Comparison of ENCODE assay signal across 19 cellular contexts in genomic region chr7:106504620-106505019, GRCh38.
DNase-seq lines count a peak whose midpoint lies in the region; ATAC-seq, FAIRE-seq and TF ChIP-seq lines count a peak whose summit lies in the region.
"Had no signal": no experiment of that assay in that cellular context is flagged by ENCODE, and none has a peak within 500 bp of the region (broad histone marks: within the 10 kb centered on the region; RNA-seq: fewer than 3 reads in every experiment).

No MANE protein-coding gene starts in this region.

- no peak for TF ChIP-seq CTCF in GM12878 (IDR thresholded peaks at IDR 0.05 in 2 of 3, conservative IDR thresholded peaks at IDR 0.05 in 1 of 3; ENCODE audit: control insufficient read depth in 2 of 3, extremely low read depth in 1 of 3, insufficient read depth in 1 of 3, low read depth in 3 of 3, low read length in 3 of 3)

- H3K4me1 Mint-ChIP-seq in activated T-cell treated with anti-CD3 and anti-CD28 coated beads, Interleukin-2, amount 50 U/mL, for 24 hours (ENCODE audit: low read depth) = peaks cover 44% of the 10 kb centered on the region
- H3K4me1 Mint-ChIP-seq: central memory CD8-positive, alpha-beta T cell; IgD-negative memory B cell; natural killer cell had no signal

- no TSS peak for BruUV-seq in GM12878 (replicated peaks; lab: Mats Ljungman, UMichigan)

- peaks cover 10% of the 10 kb centered on the region for H3K36me3 Mint-ChIP-seq in activated T-cell treated with anti-CD3 and anti-CD28 coated beads, Interleukin-2, amount 50 U/mL, for 24 hours (ENCODE audit: low read depth)
- H3K36me3 Mint-ChIP-seq: IgD-negative memory B cell, natural killer cell had no signal

- SMC1A ChIA-PET in GM12878 (lab: Charles Lee; ENCODE audit: uncharacterized antibody, unreplicated experiment) = no interaction called here

- POLR2A ChIA-PET in GM12878 (lab: Charles Lee) = no interaction called here

- H3K4me1 ChIP-seq in GM12878 (ENCODE audit: control insufficient read depth, insufficient read depth, low read length) = no peaks in the 10 kb centered on the region
- H3K4me1 ChIP-seq: suprapubic skin had no signal

- no peak overlapping the region for H3K9ac ChIP-seq in GM12878 (ENCODE audit: control insufficient read depth, insufficient read depth, low read length)
- H3K9ac ChIP-seq: GM23248 had no signal

- TF ChIP-seq RAD21 in GM12878 (IDR thresholded peaks at IDR 0.05; ENCODE audit: insufficient read depth, low read depth, low read length) = no peak

- FAIRE-seq in GM12878 (lab: Jason Lieb, UNC) = peak; percentile 31
- FAIRE-seq: endothelial cell of umbilical vein, G401.6, GM12892 had no signal

- H4K20me1 ChIP-seq in GM12878 (ENCODE audit: control insufficient read depth, insufficient read depth) = no peaks in the 10 kb centered on the region

- H3K9me3 Mint-ChIP-seq in activated T-cell treated with anti-CD3 and anti-CD28 coated beads, Interleukin-2, amount 50 U/mL, for 24 hours = no peaks in the 10 kb centered on the region
- H3K9me3 Mint-ChIP-seq: central memory CD8-positive, alpha-beta T cell had no signal

- H3K27me3 Mint-ChIP-seq in activated T-cell treated with anti-CD3 and anti-CD28 coated beads, Interleukin-2, amount 50 U/mL, for 24 hours = peaks cover 4% of the 10 kb centered on the region

- peak overlapping the region; percentile 24; the same call in 1 of the 2 replicates for H2AFZ ChIP-seq in GM12878 (ENCODE audit: control insufficient read depth, low read depth, low read length)
- H2AFZ ChIP-seq: GM23248 had no signal

- no peak overlapping the region for H3K4me2 ChIP-seq in GM12878 (ENCODE audit: control insufficient read depth, insufficient read depth)

- peaks cover 3% of the 10 kb centered on the region; the same call in 2 of the 3 replicates for H3K9me3 ChIP-seq in GM12878 (replicated peaks; ENCODE audit: control insufficient read depth, insufficient read depth, low read length)
- H3K9me3 ChIP-seq: suprapubic skin had no signal

- H3K27me3 ChIP-seq in GM12878 (replicated peaks in 1 of 2; ENCODE audit: control insufficient read depth in 2 of 2, insufficient read depth in 2 of 2, low read length in 1 of 2) = no peaks in the 10 kb centered on the region
- H3K27me3 ChIP-seq: suprapubic skin had no signal

- ATAC-seq in GM12878 = no peak
- ATAC-seq in HG03457 (IDR thresholded peaks at IDR 0.05; ENCODE audit: unreplicated experiment) = no peak
- ATAC-seq in GM19463 (IDR thresholded peaks at IDR 0.05; ENCODE audit: unreplicated experiment) = no peak
- ATAC-seq: natural killer cell had no signal

- H3K36me3 ChIP-seq in GM12878 (ENCODE audit: control insufficient read depth in 2 of 2, insufficient read depth in 2 of 2, low read length in 1 of 2) = no peaks in the 10 kb centered on the region
- H3K36me3 ChIP-seq: suprapubic skin had no signal

- intact Hi-C loops in GM12878 (cut with micrococcal nuclease; ENCODE audit: unreplicated experiment) = no loop called here

- 13% methylated on average over 1 of the region's 1 CpG for WGBS in GM12878 (ENCODE audit: insufficient coverage, insufficient replicate concordance, low lambda C conversion rate, missing lambda C conversion rate)

- no peak overlapping the region for H3K4me3 ChIP-seq in GM12878
- H3K4me3 ChIP-seq: GM23248, suprapubic skin had no signal

- no peak for TF ChIP-seq POLR2A in GM12878 (IDR thresholded peaks at IDR 0.05; ENCODE audit: low read depth, low read length)

- no peak overlapping the region for H3K27ac ChIP-seq in GM12878 (ENCODE audit: control insufficient read depth, insufficient read depth)
- H3K27ac ChIP-seq: GM23248, suprapubic skin had no signal

- in situ Hi-C loops in GM12878 (cut with MboI) = no loop called here

- CTCF ChIA-PET in GM12878 (lab: Yijun Ruan, JAX) = interaction anchor here (0.5 kb wide), 1 partner anchor 634 kb away, joined by 3 read pairs; no protein-coding TSS in a partner anchor

- no peak for TF ChIP-seq EP300 in GM12878 (IDR thresholded peaks at IDR 0.05; ENCODE audit: borderline replicate concordance in 1 of 2, control insufficient read depth in 1 of 2, low read depth in 2 of 2, low read length in 2 of 2)

- H3K27ac Mint-ChIP-seq in activated T-cell treated with anti-CD3 and anti-CD28 coated beads, Interleukin-2, amount 50 U/mL, for 24 hours = peak overlapping the region; percentile 69
- H3K27ac Mint-ChIP-seq: IgD-negative memory B cell, natural killer cell had no signal

- H3K79me2 ChIP-seq in GM12878 (ENCODE audit: control insufficient read depth, insufficient read depth, low read length) = no peaks in the 10 kb centered on the region

- H3K4me3 Mint-ChIP-seq in activated T-cell treated with anti-CD3 and anti-CD28 coated beads, Interleukin-2, amount 50 U/mL, for 24 hours = peak overlapping the region; percentile 40
- H3K4me3 Mint-ChIP-seq: central memory CD8-positive, alpha-beta T cell; IgD-negative memory B cell; natural killer cell had no signal

- DNase-seq in activated T-cell treated with anti-CD3 and anti-CD28 coated beads, Interleukin-2, amount 50 U/mL, for 24 hours = no peak
- DNase-seq in activated T-cell treated with anti-CD3 and anti-CD28 coated beads for 4 hours (no peak), OCI-M1 (lab: John Stamatoyannopoulos, UW) (peak; percentile 16), GM12878 (ENCODE audit: low read depth, low spot score) (no peak), nucleus accumbens (lab: John Stamatoyannopoulos, UW) (no peak)
- DNase-seq in stimulated activated CD4-positive, alpha-beta T cell treated with anti-CD3 and anti-CD28 coated beads, Interleukin-4, amount 100 ng/mL, for 24 hours = peak; percentile 60
- DNase-seq: GM23248, natural killer cell, NCI-H2081, NCI-H524, posterior cingulate gyrus had no signal

- RAD21 ChIA-PET in GM12878 (lab: Charles Lee; ENCODE audit: unreplicated experiment) = interaction anchor here (1.3 kb wide), 1 partner anchor 19 kb away, joined by 4 read pairs; no protein-coding TSS in a partner anchor

TF ChIP-seq in GM12878, 131 proteins besides CTCF, POLR2A, EP300 and RAD21:
- TF ChIP-seq LARP7 (IDR thresholded peaks at IDR 0.05) (no peak), RUNX3 (IDR thresholded peaks at IDR 0.05; ENCODE audit: low read length) (peak; percentile 17; the same call in 1 of the 2 replicates), TCF7 (IDR thresholded peaks at IDR 0.05; ENCODE audit: borderline replicate concordance) (peak; percentile 29; the same call in 1 of the 2 replicates), ATF2 (IDR thresholded peaks at IDR 0.05; ENCODE audit: low read length) (0 out of 2 replicates have a peak, but pooled peaks have one; percentile 15)

Comparison
In these comparisons a context has a peak if more than half of its experiments do, and no peak if none do; other contexts are left out.
1. DNase-seq: peak in OCI-M1 (single experiment) and stimulated activated CD4-positive, alpha-beta T cell treated with anti-CD3 and anti-CD28 coated beads, Interleukin-4, amount 100 ng/mL, for 24 hours (single experiment); none in activated T-cell treated with anti-CD3 and anti-CD28 coated beads, Interleukin-2, amount 50 U/mL, for 24 hours (single experiment), activated T-cell treated with anti-CD3 and anti-CD28 coated beads for 4 hours (single experiment), GM12878 (single experiment) and nucleus accumbens (0 of 56).